In the genomic region with DNA sequence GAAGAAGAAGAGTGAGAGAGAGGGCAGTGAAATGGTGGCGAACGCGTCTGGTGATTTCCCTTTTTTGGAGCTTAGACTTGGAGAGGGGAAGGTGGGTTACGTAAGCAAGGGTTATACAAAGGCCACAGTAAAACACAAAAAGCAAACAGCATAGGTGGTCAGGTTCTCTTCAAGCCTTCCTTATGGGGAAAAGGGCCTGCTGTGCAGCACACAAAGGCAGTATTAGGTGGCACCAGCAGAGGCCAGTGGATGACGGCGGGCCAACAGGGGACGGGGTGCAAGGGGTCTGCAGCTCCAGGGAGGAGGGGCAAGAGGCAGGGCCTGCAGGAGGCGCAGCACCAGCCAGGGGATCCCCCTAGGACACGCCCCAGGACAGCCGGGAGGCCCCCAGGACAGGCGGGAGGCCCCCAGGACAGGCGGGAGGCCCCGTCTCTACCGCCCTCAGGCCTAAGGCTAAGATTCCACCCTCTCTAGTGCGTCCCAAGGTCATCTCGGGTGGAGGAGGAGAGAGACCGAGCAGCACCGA, we compare ENCODE assay signal across 8 cellular contexts. TPM values are rescaled to one million over a fixed set of nuclear protein-coding genes. Genes with fewer than 3 reads are reported as not detected.
DNase-seq lines count a peak whose midpoint lies in the region; ATAC-seq and TF ChIP-seq lines count a peak whose summit lies in the region.

No MANE protein-coding gene starts in this region.

- H3K4me3 Mint-ChIP-seq in Caco-2 (ENCODE audit: unreplicated experiment) (no peak overlapping the region), H9 (peak overlapping the region; percentile 68 to 81)
- peak overlapping the region; percentile 47 for H3K4me3 Mint-ChIP-seq in activated T-helper 17 cell treated with anti-CD3 and anti-CD28 coated beads, Interleukin-2, amount 50 U/mL, for 72 hours

- peaks cover 12% of the 10 kb centered on the region for H3K23me2 ChIP-seq in H9 (ENCODE audit: insufficient read length, low read depth, low read length, poor library complexity, severe bottlenecking)

- WGBS in H9 (ENCODE audit: extremely low coverage, insufficient read length, low lambda C conversion rate) = no CpG with 5 or more reads among the region's 18 CpGs

- H3K27ac Mint-ChIP-seq in Caco-2 (ENCODE audit: unreplicated experiment) (no peak overlapping the region), H9 (peak overlapping the region in 1 of 3 experiments; percentile 53; a peak in 1 of 7 replicates)
- H3K27ac Mint-ChIP-seq in activated T-helper 17 cell treated with anti-CD3 and anti-CD28 coated beads, Interleukin-2, amount 50 U/mL, for 72 hours = no peak overlapping the region

- H3K4me1 Mint-ChIP-seq in Caco-2 (ENCODE audit: low read depth, unreplicated experiment) (peaks cover 8% of the 10 kb centered on the region), H9 (peaks cover 7 to 24% of the 10 kb centered on the region in 2 experiments)
- no peaks in the 10 kb centered on the region for H3K4me1 Mint-ChIP-seq in activated T-helper 17 cell treated with anti-CD3 and anti-CD28 coated beads, Interleukin-2, amount 50 U/mL, for 72 hours

- H3K4me2 ChIP-seq in H9 (ENCODE audit: insufficient read depth, insufficient read length, low read length) = peak overlapping the region; percentile 71

- H3K36me3 ChIP-seq in Caco-2 (ENCODE audit: control insufficient read depth, insufficient read depth, low read length) (no peaks in the 10 kb centered on the region), skeletal muscle tissue (ENCODE audit: control insufficient read depth in 3 of 3, insufficient read depth in 3 of 3, low read length in 3 of 3) (no peaks in the 10 kb centered on the region)

- ATAC-seq in activated T-helper 17 cell treated with anti-CD3 and anti-CD28 coated beads, Interleukin-2, amount 50 U/mL, for 72 hours (replicated peaks) = peak; percentile 26
- no peak for ATAC-seq in GM21526 (IDR thresholded peaks at IDR 0.05; ENCODE audit: low FRiP score, unreplicated experiment)

- no peak overlapping the region for H3T11ph ChIP-seq in H9 (ENCODE audit: low read length)

- no peak overlapping the region for H2BK5ac ChIP-seq in H9 (ENCODE audit: insufficient read length, low read length)

- BruUV-seq in Caco-2 (replicated peaks; lab: Mats Ljungman, UMichigan) = no TSS peak

- H3K9ac ChIP-seq in H9 (ENCODE audit: extremely low read depth, insufficient read length, low read length) (peak overlapping the region; percentile 55), skeletal muscle tissue (ENCODE audit: low read depth in 1 of 3, low read length in 3 of 3) (peak overlapping the region in 1 of 3 donors; percentile 0)

- no peak overlapping the region for H2AFZ ChIP-seq in H9 (ENCODE audit: low read length)

- no peak overlapping the region for H3K56ac ChIP-seq in H9 (ENCODE audit: insufficient read length, low read depth, low read length)

- DNase-seq in Caco-2 = no peak
- peak; percentile 88 for DNase-seq in H9
- no peak for DNase-seq in HEK293T (ENCODE audit: extremely low spot score)
- DNase-seq in SW480 (ENCODE audit: low spot score) = no peak

- H3K79me2 ChIP-seq in H9 (ENCODE audit: insufficient read depth, low read length) = no peaks in the 10 kb centered on the region

- H3K9me3 ChIP-seq in Caco-2 (no peaks in the 10 kb centered on the region), H9 (ENCODE audit: control insufficient read depth, low read depth, low read length) (no peaks in the 10 kb centered on the region), iPS-18c (ENCODE audit: control insufficient read depth, insufficient read depth, low read length) (peaks cover 2% of the 10 kb centered on the region), skeletal muscle tissue (ENCODE audit: control insufficient read depth in 3 of 3, low read length in 3 of 3) (no peaks in the 10 kb centered on the region)

- intact Hi-C loops in Caco-2 (cut with micrococcal nuclease; ENCODE audit: unreplicated experiment) = no loop called here

- CTCF ChIA-PET in Caco-2 (lab: Charles Lee) (interaction anchor here (1.2 kb wide), 1 partner anchor 84 kb away, joined by 8 read pairs; no protein-coding TSS in a partner anchor), HEK293T (lab: Yijun Ruan, JAX) (interaction anchor here (0.6 to 0.8 kb wide), 2 partner anchors 82 to 485 kb away, joined by 3 to 5 read pairs; no protein-coding TSS in a partner anchor)

- no peak overlapping the region for H2BK120ac ChIP-seq in H9 (ENCODE audit: low read depth, low read length, poor library complexity, severe bottlenecking)

- no peaks in the 10 kb centered on the region for H3K79me1 ChIP-seq in H9 (ENCODE audit: insufficient read depth, low read depth, low read length, poor library complexity, severe bottlenecking)

- H3K27me3 ChIP-seq in Caco-2 (replicated peaks; ENCODE audit: control insufficient read depth, insufficient read depth, low read length) (no peaks in the 10 kb centered on the region), H9 (ENCODE audit: insufficient read depth, low read length) (peaks cover 7% of the 10 kb centered on the region; the same call in 1 of the 2 replicates), skeletal muscle tissue (ENCODE audit: control insufficient read depth in 3 of 3, insufficient read depth in 3 of 3, low read length in 3 of 3) (peaks cover 4 to 25% (median 10%) of the 10 kb centered on the region in 3 donors)

- H4K8ac ChIP-seq in H9 (replicated peaks; ENCODE audit: insufficient read length, low read depth, low read length) = no peak overlapping the region

- H2BK20ac ChIP-seq in H9 (ENCODE audit: low read depth, low read length, poor library complexity, severe bottlenecking) = no peak overlapping the region

- no peak overlapping the region for H3K27ac ChIP-seq in H9 (ENCODE audit: insufficient read length, low read depth, low read length)
- no peak overlapping the region for H3K27ac ChIP-seq in skeletal muscle tissue (ENCODE audit: low read depth, low read length)

- no peak overlapping the region for H4K5ac ChIP-seq in H9 (ENCODE audit: insufficient read length, low read depth, low read length)

- H2BK12ac ChIP-seq in H9 (ENCODE audit: insufficient read length, low read depth, low read length) = no peak overlapping the region

- H2AK5ac ChIP-seq in H9 (ENCODE audit: insufficient read length, low read length) = no peak overlapping the region

- H3K4me3 ChIP-seq in Caco-2 (ENCODE audit: low read depth, low read length) = peak overlapping the region; percentile 16
- peak overlapping the region; percentile 61 for H3K4me3 ChIP-seq in iPS-18c (ENCODE audit: insufficient read depth, low read depth, low read length)
- H3K4me3 ChIP-seq in skeletal muscle tissue (ENCODE audit: low read length in 3 of 3) = peak overlapping the region; percentile 62 to 67 (median 67)

- H4K20me1 ChIP-seq in H9 (ENCODE audit: control insufficient read depth, insufficient read depth, insufficient read length) = no peaks in the 10 kb centered on the region

- no peak overlapping the region for H4K91ac ChIP-seq in H9 (ENCODE audit: insufficient read length, low read depth, low read length)

- TF ChIP-seq CTCF in Caco-2 (IDR thresholded peaks at IDR 0.05; ENCODE audit: insufficient read depth in 1 of 2, low read depth in 1 of 2, low read length in 1 of 2, severe bottlenecking in 1 of 2, unreplicated experiment in 1 of 2) = no peak
- TF ChIP-seq CTCF in H9 (conservative IDR thresholded peaks at IDR 0.05) = peak; percentile 45; the same call in 1 of the 3 replicates

- H3K36me3 Mint-ChIP-seq in Caco-2 (ENCODE audit: insufficient read depth, unreplicated experiment) (no peaks in the 10 kb centered on the region), H9 (ENCODE audit: insufficient read depth in 1 of 3, low read depth in 3 of 3) (no peaks in the 10 kb centered on the region)
- H3K36me3 Mint-ChIP-seq in activated T-helper 17 cell treated with anti-CD3 and anti-CD28 coated beads, Interleukin-2, amount 50 U/mL, for 72 hours (ENCODE audit: low read depth) = no peaks in the 10 kb centered on the region

- H3K27me3 Mint-ChIP-seq in Caco-2 (ENCODE audit: insufficient read depth, unreplicated experiment) (no peaks in the 10 kb centered on the region), H9 (ENCODE audit: low read depth) (peaks cover 53% of the 10 kb centered on the region)
- H3K27me3 Mint-ChIP-seq in activated T-helper 17 cell treated with anti-CD3 and anti-CD28 coated beads, Interleukin-2, amount 50 U/mL, for 72 hours = peaks cover 35% of the 10 kb centered on the region

- H3K4ac ChIP-seq in H9 (ENCODE audit: low read depth, low read length) = no peak overlapping the region

- POLR2A ChIA-PET in Caco-2 (lab: Charles Lee) = no interaction called here
- POLR2A ChIA-PET in HEK293T (lab: Yijun Ruan, JAX) = no interaction called here

- no peak overlapping the region; the same call in 1 of the 2 replicates for H2BK15ac ChIP-seq in H9 (ENCODE audit: low read depth, low read length)

- H3K9me3 Mint-ChIP-seq in Caco-2 (ENCODE audit: unreplicated experiment) = no peaks in the 10 kb centered on the region
- H3K9me3 Mint-ChIP-seq in H9 = no peaks in the 10 kb centered on the region
- no peaks in the 10 kb centered on the region for H3K9me3 Mint-ChIP-seq in activated T-helper 17 cell treated with anti-CD3 and anti-CD28 coated beads, Interleukin-2, amount 50 U/mL, for 72 hours

- peak overlapping the region; percentile 80 for H3K14ac ChIP-seq in H9 (ENCODE audit: insufficient read depth, low read length)

- H3K18ac ChIP-seq in H9 (ENCODE audit: insufficient read length, low read depth, low read length) = peak overlapping the region; percentile 81

- no peak overlapping the region for H3K23ac ChIP-seq in H9 (ENCODE audit: insufficient read length, low read depth, low read length)

- 0 out of 2 replicates have a peak, but pooled peaks cover 7% of the 10 kb centered on the region for H3K4me1 ChIP-seq in Caco-2
- no peaks in the 10 kb centered on the region; the same call in 1 of the 2 replicates for H3K4me1 ChIP-seq in H9 (ENCODE audit: insufficient read depth, low read length)
- H3K4me1 ChIP-seq in skeletal muscle tissue (ENCODE audit: control insufficient read depth in 3 of 3, insufficient read depth in 3 of 3, low read length in 3 of 3) = peaks cover 6 to 11% (median 11%) of the 10 kb centered on the region in 3 donors

TF ChIP-seq in HEK293T, 16 proteins besides CTCF, POLR2A, EP300 and RAD21:
- TF ChIP-seq LEF1 (IDR thresholded peaks at IDR 0.05; ENCODE audit: borderline replicate concordance) (no peak), ZNF384 (IDR thresholded peaks at IDR 0.05) (no peak), SUZ12 (IDR thresholded peaks at IDR 0.05) (no peak), NFRKB (IDR thresholded peaks at IDR 0.05) (no peak), FOXM1 (IDR thresholded peaks at IDR 0.05; ENCODE audit: borderline replicate concordance) (no peak)
TF ChIP-seq in HEK293T: peak in this region for 0.

RNA-seq across cellular contexts. Expression of gene NPC1, which starts 32.6 kb away (rescaled TPM):
- 29.5 and 32.8 TPM in 2 replicates for total RNA-seq in Caco-2 (2022)
- total RNA-seq in H9 (2021) = 24.2 TPM in 2 replicates
- 10 to 100 TPM; 39.6 to 49.3 TPM for total RNA-seq in activated T-helper 17 cell treated with anti-CD3 and anti-CD28 coated beads, Interleukin-2, amount 50 U/mL, for 72 hours
- total RNA-seq in skeletal muscle tissue = 48.0 TPM

RNA-seq across cellular contexts. Expression of gene ANKRD29, which starts 43.8 kb away (rescaled TPM):
- 7.3 and 8.2 TPM in 2 replicates for total RNA-seq in Caco-2 (2022)
- 1.9 and 2.1 TPM in 2 replicates for total RNA-seq in H9 (2021)
- not detected for total RNA-seq in activated T-helper 17 cell treated with anti-CD3 and anti-CD28 coated beads, Interleukin-2, amount 50 U/mL, for 72 hours
- 3.7 TPM for total RNA-seq in skeletal muscle tissue

Comparison
In these comparisons a context has a peak if more than half of its experiments do, and no peak if none do; other contexts are left out.
1. H3K4me3 ChIP-seq: peak in every context shown above with its lines; median percentile 67 in skeletal muscle tissue; 61 in iPS-18c; 16 in Caco-2.